Comparison of ENCODE assay signal across 1 cellular context in the genomic region with DNA sequence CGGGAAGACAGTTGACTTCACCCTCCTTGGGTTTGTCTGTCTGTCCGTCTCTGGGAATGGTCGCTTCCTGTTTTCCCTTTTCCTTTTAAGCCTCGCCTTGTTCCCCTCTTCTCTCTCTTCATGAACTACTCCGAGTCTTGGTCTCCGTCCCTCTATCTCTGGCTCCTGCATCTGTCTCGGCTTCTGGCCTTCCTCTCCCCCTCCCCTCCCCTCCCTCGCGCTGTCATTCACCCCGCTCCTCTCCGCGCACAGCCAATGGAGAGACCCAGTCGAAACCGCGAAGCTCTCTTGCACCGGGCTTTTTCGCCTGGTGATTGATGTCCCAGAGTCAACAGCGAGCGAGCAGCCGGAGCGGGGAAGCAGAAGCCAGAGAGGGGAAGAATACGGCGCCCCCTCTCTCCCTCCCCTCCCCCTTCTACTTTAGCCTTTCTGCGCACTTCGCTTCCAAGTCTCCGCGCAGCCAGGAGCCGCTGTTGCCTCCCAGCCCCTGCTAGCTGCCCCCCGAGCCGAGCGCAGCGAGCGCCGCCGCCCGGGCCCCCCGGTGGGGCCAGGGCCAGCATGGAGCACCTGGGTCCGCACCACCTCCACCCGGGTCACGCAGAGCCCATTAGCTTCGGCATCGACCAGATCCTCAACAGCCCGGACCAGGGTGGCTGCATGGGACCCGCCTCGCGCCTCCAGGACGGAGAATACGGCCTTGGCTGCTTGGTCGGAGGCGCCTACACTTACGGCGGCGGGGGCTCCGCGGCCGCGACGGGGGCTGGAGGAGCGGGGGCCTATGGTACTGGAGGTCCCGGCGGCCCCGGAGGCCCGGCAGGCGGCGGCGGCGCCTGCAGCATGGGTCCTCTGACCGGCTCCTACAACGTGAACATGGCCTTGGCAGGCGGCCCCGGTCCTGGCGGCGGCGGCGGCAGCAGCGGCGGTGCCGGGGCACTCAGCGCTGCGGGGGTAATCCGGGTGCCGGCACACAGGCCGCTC.
TF ChIP-seq lines count a peak whose summit lies in the region.

A gene (plus strand): TSS at position 317 of the 978 bp plus-strand sequence. CDS start 242 bp downstream, at position 559.

TF ChIP-seq in WTC11, 78 proteins besides CTCF, POLR2A, EP300 and RAD21:
- TF ChIP-seq ZNF423 (CRISPR knock-in tag; IDR thresholded peaks at IDR 0.05) (peak; percentile 33; the same call in 1 of the 2 replicates), JUN (CRISPR knock-in tag; IDR thresholded peaks at IDR 0.05) (no peak)
